ENCODE assay signal across 28 cellular contexts in genomic region chr4:6440506-6441201, GRCh38. TPM values are rescaled to one million over a fixed set of nuclear protein-coding genes. Genes with fewer than 3 reads are reported as not detected.
"Had no signal": no experiment of that assay in that cellular context is flagged by ENCODE, and none has a peak within 500 bp of the region (broad histone marks: within the 10 kb centered on the region; RNA-seq: fewer than 3 reads in every experiment).

No MANE protein-coding gene starts in this region.

- DNase-seq: Kasumi-1; MM.1S; NCI-H1092 treated with DMSO at 0.1 percent for 48 hours; NCI-H1436; NCI-H187; NCI-H2029; NCI-H2081 treated with DMSO at 0.1 percent for 48 hours; NCI-H2171; NCI-H226; NCI-H446; NCI-H510A; NCI-H524 treated with DMSO at 0.1 percent for 48 hours; NCI-H69; NCI-H774; NK-92 treated with Interleukin-12 subunit alpha and Interleukin-12 subunit beta, amount 100 ng/mL, for 24 hours; PC-3; Right ventricle myocardium superior; SIG-M5; SW 1271 had no signal

- ATAC-seq: K562, Panc1, PC-3 had no signal

- H3K9ac ChIP-seq: KMS-11 had no signal

- H3K4me1 ChIP-seq: SJSA1 had no signal

- FAIRE-seq: HTR-8/SVneo, K562 had no signal

- H3K4me3 ChIP-seq: K562, SJSA1, SK-N-MC had no signal

- H3K4me2 ChIP-seq: KMS-11 had no signal

- H3K9me3 ChIP-seq: SJSA1 had no signal

- H3K27me3 ChIP-seq: SJSA1 had no signal

- H3K36me3 ChIP-seq: SJSA1 had no signal

- H3K27ac ChIP-seq: HL-60, KMS-11, RWPE1, SJSA1, SK-N-MC had no signal

RNA-seq across cellular contexts. Expression of gene PPP2R2C, which starts 31.8 kb away (rescaled TPM):
- total RNA-seq: OCI-LY7, SJSA1 had no signal
